ENCODE assay signal across 21 cellular contexts in genomic region chr2:6493669-6494068, GRCh38.
"Had no signal": no experiment of that assay in that cellular context is flagged by ENCODE, and none has a peak within 500 bp of the region (broad histone marks: within the 10 kb centered on the region; RNA-seq: fewer than 3 reads in every experiment).

No MANE protein-coding gene starts in this region.

- H3K9me3 ChIP-seq: esophagus muscularis mucosa, gastroesophageal sphincter, heart left ventricle, left lung, lower lobe of right lung, mucosa of descending colon had no signal

- FAIRE-seq: colon, endothelial cell of umbilical vein, frontal cortex, islet of Langerhans, keratinocyte had no signal

- H3K4me1 ChIP-seq: esophagus muscularis mucosa, foreskin keratinocyte, gastroesophageal sphincter, heart left ventricle, left lung, lower lobe of right lung had no signal

- H3K27ac ChIP-seq: coronary artery, dorsolateral prefrontal cortex, esophagus muscularis mucosa, foreskin keratinocyte, gastroesophageal sphincter, heart left ventricle, hepatocyte, left lung, lower lobe of right lung had no signal

- H3K36me3 ChIP-seq: esophagus muscularis mucosa, gastroesophageal sphincter, heart left ventricle, left lung, lower lobe of right lung had no signal

- H3K27me3 ChIP-seq: esophagus muscularis mucosa, foreskin keratinocyte, gastroesophageal sphincter, heart left ventricle, hepatocyte, left lung had no signal

- ATAC-seq: foreskin keratinocyte, gastroesophageal sphincter, heart left ventricle, left cardiac atrium, left lung, left ventricle myocardium superior, lower lobe of right lung, mucosa of descending colon had no signal

- DNase-seq: dermis blood vessel endothelial cell; dorsolateral prefrontal cortex; effector CD4-positive, alpha-beta T cell; effector memory CD4-positive, alpha-beta T cell; foreskin keratinocyte; heart left ventricle; left cardiac atrium; left lung; left ventricle myocardium superior; lower lobe of right lung; mesenchymal stem cell; mucosa of descending colon had no signal

- H3K4me3 ChIP-seq: coronary artery, dorsolateral prefrontal cortex, esophagus muscularis mucosa, gastroesophageal sphincter, heart left ventricle, hepatocyte, left lung, lower lobe of right lung, mucosa of descending colon had no signal
